ENCODE assay signal across 2 cellular contexts in the genomic region with DNA sequence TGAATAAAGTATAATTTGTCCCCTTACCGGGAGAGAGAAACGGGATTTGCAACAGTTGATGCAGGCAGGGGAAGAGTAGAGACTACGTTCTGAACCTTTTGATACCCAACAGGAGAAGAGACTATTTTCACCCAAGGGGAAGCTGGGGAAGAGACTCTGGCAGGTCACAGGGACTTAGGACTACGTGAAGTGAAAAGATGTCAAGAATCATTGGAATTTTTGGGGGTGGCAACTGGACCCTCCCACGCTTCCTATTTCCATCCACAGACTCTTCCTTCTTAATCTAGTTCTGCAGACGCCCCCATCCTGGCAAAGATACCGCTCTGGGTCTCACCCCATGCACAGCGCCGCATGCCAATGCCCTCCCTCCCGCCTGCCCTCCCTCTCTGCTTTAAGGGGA.
TF ChIP-seq lines count a peak whose summit lies in the region.

No MANE protein-coding gene starts in this region.

TF ChIP-seq in GM23338, 12 proteins besides CTCF, POLR2A, EP300 and RAD21:
- TF ChIP-seq JUNB (IDR thresholded peaks at IDR 0.05; ENCODE audit: unreplicated experiment): no peak

TF ChIP-seq in H1, 55 proteins besides CTCF, POLR2A, EP300 and RAD21:
- no peak for TF ChIP-seq SIX5 (IDR thresholded peaks at IDR 0.05; ENCODE audit: low read depth, low read length)
- no peak for TF ChIP-seq PHF8 (conservative IDR thresholded peaks at IDR 0.05; ENCODE audit: low read depth, low read length)
- no peak for TF ChIP-seq KDM5A (IDR thresholded peaks at IDR 0.05; ENCODE audit: low read length)
- no peak for TF ChIP-seq SP1 (IDR thresholded peaks at IDR 0.05; ENCODE audit: low read depth, low read length)
- no peak for TF ChIP-seq TCF12 (IDR thresholded peaks at IDR 0.05; ENCODE audit: low read depth, low read length)
- no peak for TF ChIP-seq MAFK (IDR thresholded peaks at IDR 0.05; ENCODE audit: low read depth, low read length)
- no peak for TF ChIP-seq EZH2 (IDR thresholded peaks at IDR 0.05; ENCODE audit: low read depth, low read length, severe bottlenecking)
- TF ChIP-seq, protein P1, sequence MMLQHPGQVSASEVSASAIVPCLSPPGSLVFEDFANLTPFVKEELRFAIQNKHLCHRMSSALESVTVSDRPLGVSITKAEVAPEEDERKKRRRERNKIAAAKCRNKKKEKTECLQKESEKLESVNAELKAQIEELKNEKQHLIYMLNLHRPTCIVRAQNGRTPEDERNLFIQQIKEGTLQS (IDR thresholded peaks at IDR 0.05; ENCODE audit: insufficient read depth, low read depth, low read length): no peak
- TF ChIP-seq EGR1 (IDR thresholded peaks at IDR 0.05; ENCODE audit: borderline replicate concordance, low read depth, low read length): no peak
- TF ChIP-seq SP2 (IDR thresholded peaks at IDR 0.05; ENCODE audit: low read length): no peak
- no peak for TF ChIP-seq HDAC6 (IDR thresholded peaks at IDR 0.05; ENCODE audit: low read depth, low read length)
- TF ChIP-seq, protein P2, sequence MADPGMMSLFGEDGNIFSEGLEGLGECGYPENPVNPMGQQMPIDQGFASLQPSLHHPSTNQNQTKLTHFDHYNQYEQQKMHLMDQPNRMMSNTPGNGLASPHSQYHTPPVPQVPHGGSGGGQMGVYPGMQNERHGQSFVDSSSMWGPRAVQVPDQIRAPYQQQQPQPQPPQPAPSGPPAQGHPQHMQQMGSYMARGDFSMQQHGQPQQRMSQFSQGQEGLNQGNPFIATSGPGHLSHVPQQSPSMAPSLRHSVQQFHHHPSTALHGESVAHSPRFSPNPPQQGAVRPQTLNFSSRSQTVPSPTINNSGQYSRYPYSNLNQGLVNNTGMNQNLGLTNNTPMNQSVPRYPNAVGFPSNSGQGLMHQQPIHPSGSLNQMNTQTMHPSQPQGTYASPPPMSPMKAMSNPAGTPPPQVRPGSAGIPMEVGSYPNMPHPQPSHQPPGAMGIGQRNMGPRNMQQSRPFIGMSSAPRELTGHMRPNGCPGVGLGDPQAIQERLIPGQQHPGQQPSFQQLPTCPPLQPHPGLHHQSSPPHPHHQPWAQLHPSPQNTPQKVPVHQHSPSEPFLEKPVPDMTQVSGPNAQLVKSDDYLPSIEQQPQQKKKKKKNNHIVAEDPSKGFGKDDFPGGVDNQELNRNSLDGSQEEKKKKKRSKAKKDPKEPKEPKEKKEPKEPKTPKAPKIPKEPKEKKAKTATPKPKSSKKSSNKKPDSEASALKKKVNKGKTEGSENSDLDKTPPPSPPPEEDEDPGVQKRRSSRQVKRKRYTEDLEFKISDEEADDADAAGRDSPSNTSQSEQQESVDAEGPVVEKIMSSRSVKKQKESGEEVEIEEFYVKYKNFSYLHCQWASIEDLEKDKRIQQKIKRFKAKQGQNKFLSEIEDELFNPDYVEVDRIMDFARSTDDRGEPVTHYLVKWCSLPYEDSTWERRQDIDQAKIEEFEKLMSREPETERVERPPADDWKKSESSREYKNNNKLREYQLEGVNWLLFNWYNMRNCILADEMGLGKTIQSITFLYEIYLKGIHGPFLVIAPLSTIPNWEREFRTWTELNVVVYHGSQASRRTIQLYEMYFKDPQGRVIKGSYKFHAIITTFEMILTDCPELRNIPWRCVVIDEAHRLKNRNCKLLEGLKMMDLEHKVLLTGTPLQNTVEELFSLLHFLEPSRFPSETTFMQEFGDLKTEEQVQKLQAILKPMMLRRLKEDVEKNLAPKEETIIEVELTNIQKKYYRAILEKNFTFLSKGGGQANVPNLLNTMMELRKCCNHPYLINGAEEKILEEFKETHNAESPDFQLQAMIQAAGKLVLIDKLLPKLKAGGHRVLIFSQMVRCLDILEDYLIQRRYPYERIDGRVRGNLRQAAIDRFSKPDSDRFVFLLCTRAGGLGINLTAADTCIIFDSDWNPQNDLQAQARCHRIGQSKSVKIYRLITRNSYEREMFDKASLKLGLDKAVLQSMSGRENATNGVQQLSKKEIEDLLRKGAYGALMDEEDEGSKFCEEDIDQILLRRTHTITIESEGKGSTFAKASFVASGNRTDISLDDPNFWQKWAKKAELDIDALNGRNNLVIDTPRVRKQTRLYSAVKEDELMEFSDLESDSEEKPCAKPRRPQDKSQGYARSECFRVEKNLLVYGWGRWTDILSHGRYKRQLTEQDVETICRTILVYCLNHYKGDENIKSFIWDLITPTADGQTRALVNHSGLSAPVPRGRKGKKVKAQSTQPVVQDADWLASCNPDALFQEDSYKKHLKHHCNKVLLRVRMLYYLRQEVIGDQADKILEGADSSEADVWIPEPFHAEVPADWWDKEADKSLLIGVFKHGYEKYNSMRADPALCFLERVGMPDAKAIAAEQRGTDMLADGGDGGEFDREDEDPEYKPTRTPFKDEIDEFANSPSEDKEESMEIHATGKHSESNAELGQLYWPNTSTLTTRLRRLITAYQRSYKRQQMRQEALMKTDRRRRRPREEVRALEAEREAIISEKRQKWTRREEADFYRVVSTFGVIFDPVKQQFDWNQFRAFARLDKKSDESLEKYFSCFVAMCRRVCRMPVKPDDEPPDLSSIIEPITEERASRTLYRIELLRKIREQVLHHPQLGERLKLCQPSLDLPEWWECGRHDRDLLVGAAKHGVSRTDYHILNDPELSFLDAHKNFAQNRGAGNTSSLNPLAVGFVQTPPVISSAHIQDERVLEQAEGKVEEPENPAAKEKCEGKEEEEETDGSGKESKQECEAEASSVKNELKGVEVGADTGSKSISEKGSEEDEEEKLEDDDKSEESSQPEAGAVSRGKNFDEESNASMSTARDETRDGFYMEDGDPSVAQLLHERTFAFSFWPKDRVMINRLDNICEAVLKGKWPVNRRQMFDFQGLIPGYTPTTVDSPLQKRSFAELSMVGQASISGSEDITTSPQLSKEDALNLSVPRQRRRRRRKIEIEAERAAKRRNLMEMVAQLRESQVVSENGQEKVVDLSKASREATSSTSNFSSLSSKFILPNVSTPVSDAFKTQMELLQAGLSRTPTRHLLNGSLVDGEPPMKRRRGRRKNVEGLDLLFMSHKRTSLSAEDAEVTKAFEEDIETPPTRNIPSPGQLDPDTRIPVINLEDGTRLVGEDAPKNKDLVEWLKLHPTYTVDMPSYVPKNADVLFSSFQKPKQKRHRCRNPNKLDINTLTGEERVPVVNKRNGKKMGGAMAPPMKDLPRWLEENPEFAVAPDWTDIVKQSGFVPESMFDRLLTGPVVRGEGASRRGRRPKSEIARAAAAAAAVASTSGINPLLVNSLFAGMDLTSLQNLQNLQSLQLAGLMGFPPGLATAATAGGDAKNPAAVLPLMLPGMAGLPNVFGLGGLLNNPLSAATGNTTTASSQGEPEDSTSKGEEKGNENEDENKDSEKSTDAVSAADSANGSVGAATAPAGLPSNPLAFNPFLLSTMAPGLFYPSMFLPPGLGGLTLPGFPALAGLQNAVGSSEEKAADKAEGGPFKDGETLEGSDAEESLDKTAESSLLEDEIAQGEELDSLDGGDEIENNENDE (IDR thresholded peaks at IDR 0.05; ENCODE audit: insufficient replicate concordance, low read length): no peak
- no peak for TF ChIP-seq CEBPB (IDR thresholded peaks at IDR 0.05; ENCODE audit: low read depth, low read length)
- no peak for TF ChIP-seq CBX8 (IDR thresholded peaks at IDR 0.05; ENCODE audit: borderline replicate concordance, low read depth, low read length)
- TF ChIP-seq, protein P3, sequence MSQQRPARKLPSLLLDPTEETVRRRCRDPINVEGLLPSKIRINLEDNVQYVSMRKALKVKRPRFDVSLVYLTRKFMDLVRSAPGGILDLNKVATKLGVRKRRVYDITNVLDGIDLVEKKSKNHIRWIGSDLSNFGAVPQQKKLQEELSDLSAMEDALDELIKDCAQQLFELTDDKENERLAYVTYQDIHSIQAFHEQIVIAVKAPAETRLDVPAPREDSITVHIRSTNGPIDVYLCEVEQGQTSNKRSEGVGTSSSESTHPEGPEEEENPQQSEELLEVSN (IDR thresholded peaks at IDR 0.05): no peak
- no peak for TF ChIP-seq TBP (IDR thresholded peaks at IDR 0.05; ENCODE audit: low read depth, low read length)
- no peak for TF ChIP-seq JUN (IDR thresholded peaks at IDR 0.05; ENCODE audit: low read depth, low read length)
